15 cellular contexts compared by ENCODE assay signal in the genomic region with DNA sequence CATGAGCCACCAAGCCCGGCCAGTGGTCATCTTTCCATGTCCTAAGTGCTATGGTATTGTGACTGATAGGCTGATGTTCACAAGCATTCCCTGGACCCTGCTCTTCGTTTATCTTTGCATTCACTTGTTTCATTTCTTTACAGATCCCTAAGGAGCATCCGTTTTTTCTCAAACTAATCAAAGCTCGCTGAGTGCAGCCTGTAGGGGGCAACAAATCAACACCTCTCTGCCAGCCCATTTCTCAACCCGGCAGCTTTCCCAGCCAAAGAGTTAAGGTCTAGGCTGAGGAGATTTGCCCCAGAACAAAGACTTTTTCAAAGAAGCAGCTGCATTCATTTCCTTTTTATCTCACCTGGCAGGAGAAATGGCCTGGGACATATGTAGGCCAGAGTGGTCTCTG. TPM values are rescaled to one million over a fixed set of nuclear protein-coding genes. Genes with fewer than 3 reads are reported as not detected.
DNase-seq lines count a peak whose midpoint lies in the region; ATAC-seq, FAIRE-seq and TF ChIP-seq lines count a peak whose summit lies in the region.
"Had no signal": no experiment of that assay in that cellular context is flagged by ENCODE, and none has a peak within 500 bp of the region (broad histone marks: within the 10 kb centered on the region; RNA-seq: fewer than 3 reads in every experiment).

No MANE protein-coding gene starts in this region.

- peaks cover 14% of the 10 kb centered on the region for H3K4me1 Mint-ChIP-seq in neural crest cell

- 0 out of 2 replicates have a peak, but pooled peaks have one; percentile 17 for TF ChIP-seq RAD21 in Ishikawa (IDR thresholded peaks at IDR 0.05; ENCODE audit: low read depth)
- TF ChIP-seq RAD21 in K562 (CRISPR knock-in tag; conservative IDR thresholded peaks at IDR 0.05 in 1 of 2, IDR thresholded peaks at IDR 0.05 in 1 of 2), result no peak

- POLR2A ChIA-PET in K562 (lab: Yijun Ruan, JAX), result interaction anchor here (0.5 to 14.1 kb wide), 5 partner anchors 12 to 206 kb away, joined by 3 to 183 read pairs (median 3); a partner anchor contains a TSS

- H3K36me3 ChIP-seq in K562 (ENCODE audit: control insufficient read depth, insufficient read depth, low read length), result no peaks in the 10 kb centered on the region
- H3K36me3 ChIP-seq: HAP-1 had no signal

- CTCF ChIA-PET in K562 (lab: Yijun Ruan, JAX; ENCODE audit: low intra/inter-chr PET ratio), result no interaction called here

- peaks cover 2% of the 10 kb centered on the region for H3K27me3 Mint-ChIP-seq in neural crest cell (ENCODE audit: low read depth)

- 0 out of 3 replicates have a peak, but pooled peaks cover 6% of the 10 kb centered on the region for H3K79me2 ChIP-seq in K562 (ENCODE audit: control insufficient read depth, insufficient read depth, low read length)

- BruUV-seq in K562 (replicated peaks; lab: Mats Ljungman, UMichigan), result TSS peak; percentile 18

- peaks cover 3 to 10% of the 10 kb centered on the region in 2 experiments; a peak in 4 of 5 replicates for H3K4me1 ChIP-seq in K562 (replicated peaks in 1 of 2; ENCODE audit: control insufficient read depth in 2 of 2, insufficient read depth in 2 of 2, low read length in 2 of 2)

- H3K4me3 Mint-ChIP-seq in neural crest cell, result no peak overlapping the region

- no peaks in the 10 kb centered on the region for H3K27me3 ChIP-seq in K562 (ENCODE audit: control insufficient read depth in 2 of 2, insufficient read depth in 2 of 2, low read length in 2 of 2)

- WGBS in K562 (ENCODE audit: insufficient coverage, low coverage, missing lambda C conversion rate), result 20% methylated on average over 5 of the region's 5 CpGs

- no peaks in the 10 kb centered on the region for H3K9me1 ChIP-seq in K562 (ENCODE audit: control insufficient read depth, insufficient read depth, low read length)

- peak; percentile 36 to 60 (median 53); a peak in 5 of 6 replicates for TF ChIP-seq CTCF in K562 (IDR thresholded peaks at IDR 0.05 in 2 of 3, conservative IDR thresholded peaks at IDR 0.05 in 1 of 3; ENCODE audit: insufficient read depth in 2 of 3, low read depth in 1 of 3, low read length in 3 of 3)
- peak; percentile 36 for TF ChIP-seq CTCF in neural crest cell (conservative IDR thresholded peaks at IDR 0.05)

- no peak overlapping the region for H3K4me3 ChIP-seq in K562
- H3K4me3 ChIP-seq: HAP-1 had no signal

- in situ Hi-C loops in K562 (cut with MboI), result no loop called here

- TF ChIP-seq POLR2A in K562 (conservative IDR thresholded peaks at IDR 0.05), result no peak

- no peak overlapping the region for H3K27ac ChIP-seq in K562 (ENCODE audit: extremely low read depth, low read depth, low read length)

- no peak overlapping the region for H3K4me2 ChIP-seq in K562 (ENCODE audit: insufficient read depth, low read length)

- H3K9me3 Mint-ChIP-seq in neural crest cell, result no peaks in the 10 kb centered on the region
- H3K9me3 Mint-ChIP-seq in activated naive CD4-positive, alpha-beta T cell treated with anti-CD3 and anti-CD28 coated beads, Interleukin-2, amount 50 U/mL, for 72 hours, result no peaks in the 10 kb centered on the region

- TF ChIP-seq EP300 in Ishikawa (IDR thresholded peaks at IDR 0.05; ENCODE audit: borderline replicate concordance), result no peak
- no peak for TF ChIP-seq EP300 in K562 (IDR thresholded peaks at IDR 0.05; ENCODE audit: low read length)

- H3K27ac Mint-ChIP-seq in neural crest cell (ENCODE audit: unreplicated experiment), result no peak overlapping the region
- H3K27ac Mint-ChIP-seq in activated naive CD4-positive, alpha-beta T cell treated with anti-CD3 and anti-CD28 coated beads, Interleukin-2, amount 50 U/mL, for 72 hours, result no peak overlapping the region

- H3K36me3 Mint-ChIP-seq in neural crest cell (ENCODE audit: low read depth), result no peaks in the 10 kb centered on the region
- H3K36me3 Mint-ChIP-seq in activated naive CD4-positive, alpha-beta T cell treated with anti-CD3 and anti-CD28 coated beads, Interleukin-2, amount 50 U/mL, for 72 hours, result no peaks in the 10 kb centered on the region

- H3K9ac ChIP-seq in K562 (ENCODE audit: insufficient read depth in 1 of 2, low read depth in 2 of 2, low read length in 2 of 2), result no peak overlapping the region

- intact Hi-C loops in K562 (cut with micrococcal nuclease) (no loop called here), sciatic nerve (cut with DNase I) (no loop called here)

- no peaks in the 10 kb centered on the region for H4K20me1 ChIP-seq in K562 (replicated peaks; ENCODE audit: control insufficient read depth, insufficient read depth, low read length)

- DNase-seq in ELR (ENCODE audit: low read depth) (peak; percentile 45), K562 (ENCODE audit: extremely low read depth in 1 of 4, low spot score in 3 of 4) (peak; percentile 29 to 51 (median 41)), neural crest cell (ENCODE audit: low read depth, low spot score) (no peak), sciatic nerve (ENCODE audit: low spot score) (no peak)
- no peak for DNase-seq in activated naive CD4-positive, alpha-beta T cell treated with anti-CD3 and anti-CD28 coated beads, Interleukin-2, amount 50 U/mL, for 72 hours (ENCODE audit: low spot score in 2 of 2)
- no peak for DNase-seq in activated T-cell treated with anti-CD3 and anti-CD28 coated beads, Interleukin-2, amount 50 U/mL, for 1 hour
- DNase-seq: activated CD4-positive, CD25-positive, alpha-beta regulatory T cell treated with anti-CD3 and anti-CD28 coated beads, Interleukin-2, amount 50 U/mL, for 72 hours; activated effector memory CD4-positive, alpha-beta T cell treated with anti-CD3 and anti-CD28 coated beads, Interleukin-2, amount 50 U/mL, for 16 hours; EL; NCI-H2081 treated with DMSO at 0.1 percent for 48 hours; stimulated activated naive CD4-positive, alpha-beta T cell treated with Interleukin-2 at 50 U/mL for 16 hours had no signal

- ATAC-seq in K562, result no peak
- no peak for ATAC-seq in sciatic nerve
- ATAC-seq in activated naive CD4-positive, alpha-beta T cell treated with anti-CD3 and anti-CD28 coated beads, Interleukin-2, amount 50 U/mL, for 72 hours, result no peak
- ATAC-seq: Right ventricle myocardium inferior had no signal

- H3K9me3 ChIP-seq in K562 (replicated peaks; ENCODE audit: control insufficient read depth, insufficient read depth, low read depth, low read length), result no peaks in the 10 kb centered on the region
- H3K9me3 ChIP-seq: HAP-1 had no signal

- FAIRE-seq in K562 (lab: Jason Lieb, UNC), result peak; percentile 88

- no peak overlapping the region for H2AFZ ChIP-seq in K562 (ENCODE audit: low read depth, low read length)

RNA-seq across cellular contexts. Expression of a gene that starts 12.1 kb away (rescaled TPM):
- 2.8 and 3.7 TPM in 2 replicates for total RNA-seq in K562 (2011; cell fraction: chromatin; rRNA removed; ENCODE audit: low replicate concordance)
- 2.5 and 2.6 TPM in 2 replicates for total RNA-seq in K562 (2011; cell fraction: nucleolus; rRNA removed)
- total RNA-seq in K562 (2011; cell fraction: nucleoplasm; rRNA removed), result 2.8 and 3.2 TPM in 2 replicates
- total RNA-seq in K562 (2014; rRNA removed), result 0.86 and 3.1 TPM in 2 replicates
- total RNA-seq in K562 (2014; rRNA removed; fragmentation: Illumina TruSeq; extraction: Trizol), result 2.3 TPM in 2 replicates
- total RNA-seq in K562 (2015; rRNA removed; fragmentation: Illumina TruSeq; extraction: Trizol), result 1.5 and 1.6 TPM in 2 replicates
- total RNA-seq in K562 (2021), result 2.5 and 3.1 TPM in 2 replicates
- 2.4 and 3.2 TPM in 2 replicates for polyA plus RNA-seq in K562 (2011; rRNA removed)
- 2.5 TPM in 2 replicates for polyA plus RNA-seq in K562 (2011; cell fraction: cytosol; rRNA removed)
- 1.2 and 1.5 TPM in 2 replicates for polyA plus RNA-seq in K562 (2011; cell fraction: nucleus; rRNA removed)
- polyA plus RNA-seq in K562 (2012), result 2.4 and 3.6 TPM in 2 replicates
- polyA plus RNA-seq in K562 (2014; fragmentation: Illumina TruSeq; extraction: Trizol), result 2.7 and 2.8 TPM in 2 replicates
- 1 to 10 TPM; 5.1 to 5.2 TPM for polyA plus RNA-seq in K562 (2014; fragmentation: Nextera tagmentation; extraction: Ambion mirVana)
- 1.8 and 3.2 TPM in 2 replicates for polyA plus RNA-seq in K562 (2014; rRNA removed)
- 1.9 and 2.5 TPM in 2 replicates for polyA minus RNA-seq in K562 (2011; rRNA and poly(A)+ RNA removed)
- polyA minus RNA-seq in K562 (2011; cell fraction: cytosol; rRNA and poly(A)+ RNA removed), result 1.4 TPM in 1 of 2 replicates, not detected in the other
- 0.54 and 2.2 TPM in 2 replicates for polyA minus RNA-seq in K562 (2011; cell fraction: nucleus; rRNA and poly(A)+ RNA removed)
- total RNA-seq in neural crest cell, result 1.7 TPM in 2 replicates
- 0.76 TPM for total RNA-seq in sciatic nerve
- total RNA-seq in activated naive CD4-positive, alpha-beta T cell treated with anti-CD3 and anti-CD28 coated beads, Interleukin-2, amount 50 U/mL, for 72 hours, result 1 to 10 TPM; 3.3 TPM

RNA-seq across cellular contexts. Expression of a gene that starts 13.4 kb away (rescaled TPM):
- total RNA-seq in K562 (2011; cell fraction: chromatin; rRNA removed; ENCODE audit: low replicate concordance), result not detected in 2 replicates
- total RNA-seq in K562 (2011; cell fraction: nucleolus; rRNA removed), result not detected in 2 replicates
- not detected in 2 replicates for total RNA-seq in K562 (2011; cell fraction: nucleoplasm; rRNA removed)
- not detected in 2 replicates for total RNA-seq in K562 (2014; rRNA removed)
- not detected in 2 replicates for total RNA-seq in K562 (2014; rRNA removed; fragmentation: Illumina TruSeq; extraction: Trizol)
- not detected in 2 replicates for total RNA-seq in K562 (2015; rRNA removed; fragmentation: Illumina TruSeq; extraction: Trizol)
- total RNA-seq in K562 (2021), result 1.4 and 1.8 TPM in 2 replicates
- not detected in 2 replicates for polyA plus RNA-seq in K562 (2011; rRNA removed)
- not detected in 2 replicates for polyA plus RNA-seq in K562 (2011; cell fraction: cytosol; rRNA removed)
- polyA plus RNA-seq in K562 (2011; cell fraction: nucleus; rRNA removed), result not detected in 2 replicates
- polyA plus RNA-seq in K562 (2012), result not detected in 2 replicates
- not detected in 2 replicates for polyA plus RNA-seq in K562 (2014; fragmentation: Illumina TruSeq; extraction: Trizol)
- not detected for polyA plus RNA-seq in K562 (2014; fragmentation: Nextera tagmentation; extraction: Ambion mirVana)
- not detected in 2 replicates for polyA plus RNA-seq in K562 (2014; rRNA removed)
- polyA minus RNA-seq in K562 (2011; rRNA and poly(A)+ RNA removed), result not detected in 2 replicates
- not detected in 2 replicates for polyA minus RNA-seq in K562 (2011; cell fraction: cytosol; rRNA and poly(A)+ RNA removed)
- polyA minus RNA-seq in K562 (2011; cell fraction: nucleus; rRNA and poly(A)+ RNA removed), result not detected in 2 replicates
- not detected in 2 replicates for total RNA-seq in neural crest cell
- total RNA-seq in sciatic nerve, result not detected
- not detected for total RNA-seq in activated naive CD4-positive, alpha-beta T cell treated with anti-CD3 and anti-CD28 coated beads, Interleukin-2, amount 50 U/mL, for 72 hours
- total RNA-seq: myocyte, Right ventricle myocardium inferior had no signal

RNA-seq across cellular contexts. Expression of a gene that starts 21.2 kb away (rescaled TPM):
- under 0.01 TPM in 2 replicates for total RNA-seq in K562 (2011; cell fraction: chromatin; rRNA removed; ENCODE audit: low replicate concordance)
- under 0.01 TPM in 2 replicates for total RNA-seq in K562 (2011; cell fraction: nucleolus; rRNA removed)
- total RNA-seq in K562 (2011; cell fraction: nucleoplasm; rRNA removed), result under 0.01 TPM in 2 replicates
- under 0.01 TPM in 2 replicates for total RNA-seq in K562 (2014; rRNA removed)
- 19,719 and 20,874 TPM in 2 replicates for total RNA-seq in K562 (2014; rRNA removed; fragmentation: Illumina TruSeq; extraction: Trizol)
- 10,612 and 10,827 TPM in 2 replicates for total RNA-seq in K562 (2015; rRNA removed; fragmentation: Illumina TruSeq; extraction: Trizol)
- total RNA-seq in K562 (2021), result 3,001 and 3,563 TPM in 2 replicates
- polyA plus RNA-seq in K562 (2011; rRNA removed), result under 0.01 TPM in 2 replicates
- under 0.01 TPM in 1 of 2 replicates, not detected in the other for polyA plus RNA-seq in K562 (2011; cell fraction: cytosol; rRNA removed)
- polyA plus RNA-seq in K562 (2011; cell fraction: nucleus; rRNA removed), result under 0.01 TPM in 2 replicates
- 195 TPM in 1 of 2 replicates, not detected in the other for polyA plus RNA-seq in K562 (2012)
- not detected in 2 replicates for polyA plus RNA-seq in K562 (2014; fragmentation: Illumina TruSeq; extraction: Trizol)
- not detected for polyA plus RNA-seq in K562 (2014; fragmentation: Nextera tagmentation; extraction: Ambion mirVana)
- not detected in 2 replicates for polyA plus RNA-seq in K562 (2014; rRNA removed)
- polyA minus RNA-seq in K562 (2011; rRNA and poly(A)+ RNA removed), result 15,789 and 16,657 TPM in 2 replicates
- polyA minus RNA-seq in K562 (2011; cell fraction: cytosol; rRNA and poly(A)+ RNA removed), result 57,407 and 78,930 TPM in 2 replicates
- polyA minus RNA-seq in K562 (2011; cell fraction: nucleus; rRNA and poly(A)+ RNA removed), result under 0.01 TPM in 2 replicates
- total RNA-seq in neural crest cell, result 4,497 and 4,941 TPM in 2 replicates
- 1,748 TPM for total RNA-seq in sciatic nerve
- total RNA-seq in activated naive CD4-positive, alpha-beta T cell treated with anti-CD3 and anti-CD28 coated beads, Interleukin-2, amount 50 U/mL, for 72 hours, result 1,000 to 10,000 TPM; 1,753 to 2,211 TPM
- total RNA-seq: myocyte had no signal

RNA-seq across cellular contexts. Expression of a gene that starts 22.5 kb away (rescaled TPM):
- under 0.01 TPM in 2 replicates for total RNA-seq in K562 (2011; cell fraction: chromatin; rRNA removed; ENCODE audit: low replicate concordance)
- total RNA-seq in K562 (2011; cell fraction: nucleolus; rRNA removed), result under 0.01 TPM in 2 replicates
- total RNA-seq in K562 (2011; cell fraction: nucleoplasm; rRNA removed), result under 0.01 TPM in 2 replicates
- total RNA-seq in K562 (2014; rRNA removed), result under 0.01 TPM in 2 replicates
- 25,223 and 25,496 TPM in 2 replicates for total RNA-seq in K562 (2014; rRNA removed; fragmentation: Illumina TruSeq; extraction: Trizol)
- total RNA-seq in K562 (2015; rRNA removed; fragmentation: Illumina TruSeq; extraction: Trizol), result 12,048 and 12,298 TPM in 2 replicates
- total RNA-seq in K562 (2021), result 3,537 and 4,682 TPM in 2 replicates
- under 0.01 TPM in 1 of 2 replicates, not detected in the other for polyA plus RNA-seq in K562 (2011; rRNA removed)
- polyA plus RNA-seq in K562 (2011; cell fraction: cytosol; rRNA removed), result under 0.01 TPM in 2 replicates
- under 0.01 TPM in 2 replicates for polyA plus RNA-seq in K562 (2011; cell fraction: nucleus; rRNA removed)
- 413 TPM in 1 of 2 replicates, not detected in the other for polyA plus RNA-seq in K562 (2012)
- polyA plus RNA-seq in K562 (2014; fragmentation: Illumina TruSeq; extraction: Trizol), result not detected in 2 replicates
- not detected for polyA plus RNA-seq in K562 (2014; fragmentation: Nextera tagmentation; extraction: Ambion mirVana)
- polyA plus RNA-seq in K562 (2014; rRNA removed), result not detected in 2 replicates
- 22,641 and 27,760 TPM in 2 replicates for polyA minus RNA-seq in K562 (2011; rRNA and poly(A)+ RNA removed)
- 52,716 and 68,347 TPM in 2 replicates for polyA minus RNA-seq in K562 (2011; cell fraction: cytosol; rRNA and poly(A)+ RNA removed)
- under 0.01 TPM in 2 replicates for polyA minus RNA-seq in K562 (2011; cell fraction: nucleus; rRNA and poly(A)+ RNA removed)
- total RNA-seq in neural crest cell, result 5,010 and 5,494 TPM in 2 replicates
- 15,390 TPM for total RNA-seq in sciatic nerve
- total RNA-seq in activated naive CD4-positive, alpha-beta T cell treated with anti-CD3 and anti-CD28 coated beads, Interleukin-2, amount 50 U/mL, for 72 hours, result 1,000 to 10,000 TPM; 2,655 to 3,867 TPM
- total RNA-seq: myocyte had no signal

RNA-seq across cellular contexts. Expression of a gene that starts 48.7 kb away (rescaled TPM):
- total RNA-seq in K562 (2011; cell fraction: chromatin; rRNA removed; ENCODE audit: low replicate concordance), result 70.6 and 142 TPM in 2 replicates
- 45.5 and 48.2 TPM in 2 replicates for total RNA-seq in K562 (2011; cell fraction: nucleolus; rRNA removed)
- 51.8 and 52.7 TPM in 2 replicates for total RNA-seq in K562 (2011; cell fraction: nucleoplasm; rRNA removed)
- 18.6 and 22.7 TPM in 2 replicates for total RNA-seq in K562 (2014; rRNA removed)
- total RNA-seq in K562 (2014; rRNA removed; fragmentation: Illumina TruSeq; extraction: Trizol), result 13.1 and 16.4 TPM in 2 replicates
- total RNA-seq in K562 (2015; rRNA removed; fragmentation: Illumina TruSeq; extraction: Trizol), result 13.5 and 14.2 TPM in 2 replicates
- 66.6 and 74.1 TPM in 2 replicates for total RNA-seq in K562 (2021)
- 28.6 and 44.1 TPM in 2 replicates for polyA plus RNA-seq in K562 (2011; rRNA removed)
- polyA plus RNA-seq in K562 (2011; cell fraction: cytosol; rRNA removed), result 31.5 and 36.7 TPM in 2 replicates
- 43.4 and 76.1 TPM in 2 replicates for polyA plus RNA-seq in K562 (2011; cell fraction: nucleus; rRNA removed)
- polyA plus RNA-seq in K562 (2012), result 59.0 and 70.2 TPM in 2 replicates
- 64.7 and 71.8 TPM in 2 replicates for polyA plus RNA-seq in K562 (2014; fragmentation: Illumina TruSeq; extraction: Trizol)
- 1 to 10 TPM; 4.0 to 4.8 TPM for polyA plus RNA-seq in K562 (2014; fragmentation: Nextera tagmentation; extraction: Ambion mirVana)
- 40.7 and 42.2 TPM in 2 replicates for polyA plus RNA-seq in K562 (2014; rRNA removed)
- 19.9 and 22.3 TPM in 2 replicates for polyA minus RNA-seq in K562 (2011; rRNA and poly(A)+ RNA removed)
- 16.7 and 38.8 TPM in 2 replicates for polyA minus RNA-seq in K562 (2011; cell fraction: cytosol; rRNA and poly(A)+ RNA removed)
- polyA minus RNA-seq in K562 (2011; cell fraction: nucleus; rRNA and poly(A)+ RNA removed), result 12.4 and 19.8 TPM in 2 replicates
- total RNA-seq in neural crest cell, result 54.5 and 61.5 TPM in 2 replicates
- total RNA-seq in sciatic nerve, result 183 TPM
- 10 to 100 TPM; 49.8 to 66.8 TPM for total RNA-seq in activated naive CD4-positive, alpha-beta T cell treated with anti-CD3 and anti-CD28 coated beads, Interleukin-2, amount 50 U/mL, for 72 hours

Comparison
In these comparisons a context has a peak if more than half of its experiments do, and no peak if none do; other contexts are left out.
1. DNase-seq: peak in ELR (single experiment) and K562 (4 of 4); none in neural crest cell (single experiment), sciatic nerve (single experiment), activated naive CD4-positive, alpha-beta T cell treated with anti-CD3 and anti-CD28 coated beads, Interleukin-2, amount 50 U/mL, for 72 hours (0 of 2) and activated T-cell treated with anti-CD3 and anti-CD28 coated beads, Interleukin-2, amount 50 U/mL, for 1 hour (single experiment).